3 cellular contexts compared by ENCODE assay signal in the genomic region with DNA sequence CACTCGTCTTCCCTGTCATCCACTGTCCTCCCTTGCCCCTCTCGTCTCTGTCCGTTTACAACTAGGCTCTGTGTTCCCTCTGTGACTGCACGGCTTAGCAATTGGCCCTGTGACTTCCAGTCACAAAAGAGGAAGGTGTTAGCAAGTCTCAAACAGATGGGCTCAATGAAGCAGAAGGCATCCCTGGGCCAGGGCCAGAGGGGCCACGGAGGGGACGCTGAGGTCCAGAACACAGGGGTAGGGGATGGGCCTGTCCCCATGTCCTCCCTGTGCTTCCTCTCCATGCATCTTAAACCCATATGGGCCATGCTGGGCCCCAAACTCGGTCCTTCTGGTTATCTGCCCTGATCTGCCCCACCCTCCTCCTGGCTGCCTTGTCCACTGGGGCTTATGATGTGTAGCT.
TF ChIP-seq lines count a peak whose summit lies in the region.

Gene CD72 (minus strand): TSS at position 89 of the 403 bp plus-strand sequence. CDS start 110 bp downstream, outside the sequence.

TF ChIP-seq in A549, 52 proteins besides CTCF, POLR2A, EP300 and RAD21:
- TF ChIP-seq BHLHE40 (IDR thresholded peaks at IDR 0.05; ENCODE audit: low read depth, low read length) (no peak), RNF2 (IDR thresholded peaks at IDR 0.05; ENCODE audit: borderline replicate concordance, low read depth) (no peak), FOSB (CRISPR knock-in tag; IDR thresholded peaks at IDR 0.05) (no peak), HDAC2 (IDR thresholded peaks at IDR 0.05) (no peak), SMC3 (IDR thresholded peaks at IDR 0.05) (no peak), KDM1A (IDR thresholded peaks at IDR 0.05; ENCODE audit: low read depth) (no peak), POLR2AphosphoS2 (conservative IDR thresholded peaks at IDR 0.05; ENCODE audit: low read length) (no peak), NPAS2 (CRISPR knock-in tag; IDR thresholded peaks at IDR 0.05; ENCODE audit: borderline replicate concordance) (no peak), HES2 (IDR thresholded peaks at IDR 0.05) (no peak), CEBPB (IDR thresholded peaks at IDR 0.05) (no peak)

TF ChIP-seq in GM23338, 12 proteins besides CTCF, POLR2A, EP300 and RAD21 (continues in another document):
- TF ChIP-seq, protein P1, sequence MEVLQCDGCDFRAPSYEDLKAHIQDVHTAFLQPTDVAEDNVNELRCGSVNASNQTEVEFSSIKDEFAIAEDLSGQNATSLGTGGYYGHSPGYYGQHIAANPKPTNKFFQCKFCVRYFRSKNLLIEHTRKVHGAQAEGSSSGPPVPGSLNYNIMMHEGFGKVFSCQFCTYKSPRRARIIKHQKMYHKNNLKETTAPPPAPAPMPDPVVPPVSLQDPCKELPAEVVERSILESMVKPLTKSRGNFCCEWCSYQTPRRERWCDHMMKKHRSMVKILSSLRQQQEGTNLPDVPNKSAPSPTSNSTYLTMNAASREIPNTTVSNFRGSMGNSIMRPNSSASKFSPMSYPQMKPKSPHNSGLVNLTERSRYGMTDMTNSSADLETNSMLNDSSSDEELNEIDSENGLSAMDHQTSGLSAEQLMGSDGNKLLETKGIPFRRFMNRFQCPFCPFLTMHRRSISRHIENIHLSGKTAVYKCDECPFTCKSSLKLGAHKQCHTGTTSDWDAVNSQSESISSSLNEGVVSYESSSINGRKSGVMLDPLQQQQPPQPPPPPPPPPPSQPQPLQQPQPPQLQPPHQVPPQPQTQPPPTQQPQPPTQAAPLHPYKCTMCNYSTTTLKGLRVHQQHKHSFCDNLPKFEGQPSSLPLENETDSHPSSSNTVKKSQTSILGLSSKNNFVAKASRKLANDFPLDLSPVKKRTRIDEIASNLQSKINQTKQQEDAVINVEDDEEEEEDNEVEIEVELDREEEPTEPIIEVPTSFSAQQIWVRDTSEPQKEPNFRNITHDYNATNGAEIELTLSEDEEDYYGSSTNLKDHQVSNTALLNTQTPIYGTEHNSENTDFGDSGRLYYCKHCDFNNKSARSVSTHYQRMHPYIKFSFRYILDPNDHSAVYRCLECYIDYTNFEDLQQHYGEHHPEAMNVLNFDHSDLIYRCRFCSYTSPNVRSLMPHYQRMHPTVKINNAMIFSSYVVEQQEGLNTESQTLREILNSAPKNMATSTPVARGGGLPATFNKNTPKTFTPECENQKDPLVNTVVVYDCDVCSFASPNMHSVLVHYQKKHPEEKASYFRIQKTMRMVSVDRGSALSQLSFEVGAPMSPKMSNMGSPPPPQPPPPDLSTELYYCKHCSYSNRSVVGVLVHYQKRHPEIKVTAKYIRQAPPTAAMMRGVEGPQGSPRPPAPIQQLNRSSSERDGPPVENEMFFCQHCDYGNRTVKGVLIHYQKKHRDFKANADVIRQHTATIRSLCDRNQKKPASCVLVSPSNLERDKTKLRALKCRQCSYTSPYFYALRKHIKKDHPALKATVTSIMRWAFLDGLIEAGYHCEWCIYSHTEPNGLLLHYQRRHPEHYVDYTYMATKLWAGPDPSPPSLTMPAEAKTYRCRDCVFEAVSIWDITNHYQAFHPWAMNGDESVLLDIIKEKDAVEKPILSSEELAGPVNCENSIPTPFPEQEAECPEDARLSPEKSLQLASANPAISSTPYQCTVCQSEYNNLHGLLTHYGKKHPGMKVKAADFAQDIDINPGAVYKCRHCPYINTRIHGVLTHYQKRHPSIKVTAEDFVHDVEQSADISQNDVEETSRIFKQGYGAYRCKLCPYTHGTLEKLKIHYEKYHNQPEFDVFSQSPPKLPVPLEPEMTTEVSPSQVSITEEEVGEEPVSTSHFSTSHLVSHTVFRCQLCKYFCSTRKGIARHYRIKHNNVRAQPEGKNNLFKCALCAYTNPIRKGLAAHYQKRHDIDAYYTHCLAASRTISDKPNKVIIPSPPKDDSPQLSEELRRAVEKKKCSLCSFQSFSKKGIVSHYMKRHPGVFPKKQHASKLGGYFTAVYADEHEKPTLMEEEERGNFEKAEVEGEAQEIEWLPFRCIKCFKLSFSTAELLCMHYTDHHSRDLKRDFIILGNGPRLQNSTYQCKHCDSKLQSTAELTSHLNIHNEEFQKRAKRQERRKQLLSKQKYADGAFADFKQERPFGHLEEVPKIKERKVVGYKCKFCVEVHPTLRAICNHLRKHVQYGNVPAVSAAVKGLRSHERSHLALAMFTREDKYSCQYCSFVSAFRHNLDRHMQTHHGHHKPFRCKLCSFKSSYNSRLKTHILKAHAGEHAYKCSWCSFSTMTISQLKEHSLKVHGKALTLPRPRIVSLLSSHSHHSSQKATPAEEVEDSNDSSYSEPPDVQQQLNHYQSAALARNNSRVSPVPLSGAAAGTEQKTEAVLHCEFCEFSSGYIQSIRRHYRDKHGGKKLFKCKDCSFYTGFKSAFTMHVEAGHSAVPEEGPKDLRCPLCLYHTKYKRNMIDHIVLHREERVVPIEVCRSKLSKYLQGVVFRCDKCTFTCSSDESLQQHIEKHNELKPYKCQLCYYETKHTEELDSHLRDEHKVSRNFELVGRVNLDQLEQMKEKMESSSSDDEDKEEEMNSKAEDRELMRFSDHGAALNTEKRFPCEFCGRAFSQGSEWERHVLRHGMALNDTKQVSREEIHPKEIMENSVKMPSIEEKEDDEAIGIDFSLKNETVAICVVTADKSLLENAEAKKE (CRISPR knock-in tag; IDR thresholded peaks at IDR 0.05) = no peak
- TF ChIP-seq ZNF114 (CRISPR knock-in tag; IDR thresholded peaks at IDR 0.05) = no peak
- TF ChIP-seq NANOG (IDR thresholded peaks at IDR 0.05; ENCODE audit: borderline replicate concordance) = no peak
- no peak for TF ChIP-seq EZH2phosphoT487 (IDR thresholded peaks at IDR 0.05; ENCODE audit: unreplicated experiment)
- TF ChIP-seq ZNF331 (CRISPR knock-in tag; IDR thresholded peaks at IDR 0.05; ENCODE audit: low read depth) = no peak
- TF ChIP-seq REST (IDR thresholded peaks at IDR 0.05; ENCODE audit: unreplicated experiment) = no peak

TF ChIP-seq in GM12878, 131 proteins besides CTCF, POLR2A, EP300 and RAD21:
- TF ChIP-seq POLR2AphosphoS5 (IDR thresholded peaks at IDR 0.05; ENCODE audit: low read length) = 0 out of 2 replicates have a peak, but pooled peaks have one; percentile 26
- TF ChIP-seq NFIC (IDR thresholded peaks at IDR 0.05; ENCODE audit: low read depth, low read length) = no peak
- TF ChIP-seq WRNIP1 (IDR thresholded peaks at IDR 0.05; ENCODE audit: borderline replicate concordance, low read depth, low read length) = 0 out of 2 replicates have a peak, but pooled peaks have one; percentile 10
- TF ChIP-seq DPF2 (IDR thresholded peaks at IDR 0.05) = 0 out of 2 replicates have a peak, but pooled peaks have one; percentile 14
- no peak for TF ChIP-seq ZBTB40 (IDR thresholded peaks at IDR 0.05; ENCODE audit: borderline replicate concordance)
- TF ChIP-seq SREBF1 (IDR thresholded peaks at IDR 0.05; ENCODE audit: low read length) = no peak
- 0 out of 2 replicates have a peak, but pooled peaks have one; percentile 30 for TF ChIP-seq SPI1 (IDR thresholded peaks at IDR 0.05; ENCODE audit: borderline replicate concordance, insufficient read depth, low read depth, low read length)
- TF ChIP-seq CEBPZ (IDR thresholded peaks at IDR 0.05; ENCODE audit: low read depth, low read length) = no peak
- no peak for TF ChIP-seq ZBTB4 (CRISPR knock-in tag; IDR thresholded peaks at IDR 0.05)
- no peak for TF ChIP-seq STAT1 (conservative IDR thresholded peaks at IDR 0.05)
